Comparison of ENCODE assay signal across 9 cellular contexts in the genomic region with DNA sequence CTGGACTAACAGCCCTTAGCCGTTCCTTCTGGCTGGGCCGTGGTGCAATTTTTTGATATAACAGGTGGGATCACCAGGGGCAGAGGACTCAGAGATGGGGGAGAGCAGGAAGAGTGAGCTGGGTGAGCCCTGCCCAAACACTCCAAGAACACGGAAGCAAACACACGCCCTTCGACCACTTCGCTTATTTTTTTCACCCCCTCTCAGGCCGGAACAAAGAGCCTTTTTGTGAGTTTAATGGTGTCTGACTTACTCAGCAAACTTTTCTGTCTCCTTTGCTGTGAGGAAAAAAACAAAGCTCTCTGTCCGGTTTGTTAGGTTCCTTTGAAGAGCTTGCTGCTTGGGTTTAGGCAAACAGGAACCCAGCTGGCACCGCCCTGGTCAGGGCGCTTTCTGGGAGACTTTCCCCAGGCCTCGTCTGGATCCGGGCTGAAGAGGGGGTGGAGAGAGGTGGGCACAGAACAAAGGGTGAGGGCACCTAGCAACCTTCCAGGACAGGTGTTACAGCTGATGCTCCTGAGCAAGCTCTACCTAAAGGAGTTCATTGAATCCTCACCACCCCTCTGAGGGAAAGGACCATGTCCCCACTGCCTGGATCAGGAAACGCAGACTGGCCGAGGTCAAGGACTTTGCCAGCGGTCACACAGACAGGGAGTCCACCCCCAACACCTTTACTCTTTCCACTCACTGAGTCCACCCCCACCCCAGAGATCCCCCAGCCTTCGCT. TPM values are rescaled to one million over a fixed set of nuclear protein-coding genes. Genes with fewer than 3 reads are reported as not detected.
DNase-seq lines count a peak whose midpoint lies in the region; ATAC-seq and TF ChIP-seq lines count a peak whose summit lies in the region.
"Had no signal": no experiment of that assay in that cellular context is flagged by ENCODE, and none has a peak within 500 bp of the region (broad histone marks: within the 10 kb centered on the region; RNA-seq: fewer than 3 reads in every experiment).

No MANE protein-coding gene starts in this region.

- H3K9ac ChIP-seq in Karpas-422 (ENCODE audit: low read length) (no peak overlapping the region), stomach smooth muscle (ENCODE audit: low read length in 2 of 2) (peak overlapping the region; percentile 77 to 79)

- H3K4me3 ChIP-seq in Karpas-422 (ENCODE audit: low read length) (peak overlapping the region; percentile 30; the same call in 1 of the 2 replicates), WI38 (ENCODE audit: low read depth, low read length) (peak overlapping the region; percentile 11; the same call in 1 of the 2 replicates), stomach smooth muscle (ENCODE audit: low read length in 2 of 2) (peak overlapping the region; percentile 68 to 73)

- no peaks in the 10 kb centered on the region for H3K27me3 ChIP-seq in Karpas-422 (ENCODE audit: low read length)
- H3K27me3 ChIP-seq in stomach smooth muscle (ENCODE audit: control insufficient read depth in 1 of 2, insufficient read depth in 2 of 2, low read length in 2 of 2): no peaks in the 10 kb centered on the region

- no peaks in the 10 kb centered on the region for H3K36me3 ChIP-seq in Karpas-422 (ENCODE audit: insufficient read depth, low read length)
- no peaks in the 10 kb centered on the region for H3K36me3 ChIP-seq in stomach smooth muscle (ENCODE audit: control insufficient read depth in 2 of 2, insufficient read depth in 2 of 2, low read length in 2 of 2)

- DNase-seq in Karpas-422 (no peak), islet precursor cell (peak; percentile 85), activated gamma-delta T cell (lab: John Stamatoyannopoulos, UW) (no peak), GDM1 (lab: John Stamatoyannopoulos, UW) (no peak), cerebellar nuclear complex (lab: John Stamatoyannopoulos, UW) (no peak)

- H3K9me3 ChIP-seq in Karpas-422 (ENCODE audit: low read length) (no peaks in the 10 kb centered on the region), stomach smooth muscle (ENCODE audit: control insufficient read depth in 2 of 2, low read length in 2 of 2) (peaks cover 0 to 3% of the 10 kb centered on the region in 2 donors)

- TF ChIP-seq CTCF in WI38 (IDR thresholded peaks at IDR 0.05; ENCODE audit: low read depth, low read length): no peak

- no peak overlapping the region; the same call in 1 of the 2 replicates for H2AFZ ChIP-seq in Karpas-422 (ENCODE audit: low read length)

- no peak overlapping the region for H3K4me2 ChIP-seq in Karpas-422 (ENCODE audit: low read depth, low read length, poor library complexity, severe bottlenecking)

- H3K4me1 ChIP-seq in Karpas-422 (ENCODE audit: low read length) (no peaks in the 10 kb centered on the region), stomach smooth muscle (ENCODE audit: control insufficient read depth, insufficient read depth, low read length) (peaks cover 38% of the 10 kb centered on the region)

- H3K79me2 ChIP-seq in Karpas-422 (ENCODE audit: low read length): no peaks in the 10 kb centered on the region

- H3K27ac ChIP-seq in Karpas-422 (ENCODE audit: low read length): no peak overlapping the region
- H3K27ac ChIP-seq in stomach smooth muscle (ENCODE audit: low read length): peak overlapping the region; percentile 82

- H3K9me2 ChIP-seq in Karpas-422 (replicated peaks; ENCODE audit: insufficient read depth, low read length): no peaks in the 10 kb centered on the region

- ATAC-seq in HG02571 (IDR thresholded peaks at IDR 0.05; ENCODE audit: unreplicated experiment): no peak

- no peaks in the 10 kb centered on the region for H4K20me1 ChIP-seq in Karpas-422 (ENCODE audit: insufficient read depth, low read depth, low read length)

RNA-seq across cellular contexts. Expression of gene CALML3, which starts 23.3 kb away (rescaled TPM):
- total RNA-seq in Karpas-422 (2014; rRNA removed; shearing (Covaris generic); ENCODE audit: low replicate concordance): not detected in 2 replicates
- total RNA-seq: neural crest cell had no signal

RNA-seq across cellular contexts. Expression of gene CALML5, which starts 48.7 kb away (rescaled TPM):
- total RNA-seq in Karpas-422 (2014; rRNA removed; shearing (Covaris generic); ENCODE audit: low replicate concordance): not detected in 2 replicates
- total RNA-seq: neural crest cell had no signal

Comparison
In these comparisons a context has a peak if more than half of its experiments do, and no peak if none do; other contexts are left out.
1. H3K4me3 ChIP-seq: peak in every context shown above with its lines; median percentile 70 in stomach smooth muscle; 30 in Karpas-422; 11 in WI38.